Comparison of ENCODE assay signal across 9 cellular contexts in genomic region chr17:18922596-18922995, GRCh38. TPM values are rescaled to one million over a fixed set of nuclear protein-coding genes. Genes with fewer than 3 reads are reported as not detected.
"Had no signal": no experiment of that assay in that cellular context is flagged by ENCODE, and none has a peak within 500 bp of the region (broad histone marks: within the 10 kb centered on the region; RNA-seq: fewer than 3 reads in every experiment).

No MANE protein-coding gene starts in this region.

RNA-seq across cellular contexts. Expression of gene SLC5A10, which starts 29.4 kb away (rescaled TPM):
- total RNA-seq: activated CD4-positive, alpha-beta memory T cell treated with anti-CD3 and anti-CD28 coated beads for 36 hours; activated naive CD8-positive, alpha-beta T cell treated with anti-CD3 and anti-CD28 coated beads, Interleukin-2, amount 10 ng/mL, durations not matched to agents 7 days and 5 days; epithelial cell of proximal tubule; fibroblast of villous mesenchyme; myocyte; pancreas; psoas muscle; stomach; tibial nerve had no signal
